In genomic region chr9:133822439-133823065, GRCh38 we compare ENCODE assay signal across 11 cellular contexts.
DNase-seq lines count a peak whose midpoint lies in the region; ATAC-seq, FAIRE-seq and TF ChIP-seq lines count a peak whose summit lies in the region.
"Had no signal": no experiment of that assay in that cellular context is flagged by ENCODE, and none has a peak within 500 bp of the region (broad histone marks: within the 10 kb centered on the region; RNA-seq: fewer than 3 reads in every experiment).

No MANE protein-coding gene starts in this region.

- WGBS in transverse colon (ENCODE audit: low coverage in 1 of 2), 2 donors: 88% methylated on average over 15 of the region's 15 CpGs; no CpG with 5 or more reads in 1 of the 2 donors

- peak; percentile 46 for ATAC-seq in HG02870 (IDR thresholded peaks at IDR 0.05; ENCODE audit: unreplicated experiment)
- ATAC-seq in stimulated activated memory B cell treated with anti-CD40 and anti-IgM and Interleukin-4, amounts not matched to agents 10 μg/mL and 1 μg/mL and 100 μg/mL, for 72 hours: peak; percentile 86
- no peak for ATAC-seq in GM21737 (IDR thresholded peaks at IDR 0.05; ENCODE audit: unreplicated experiment)

- DNase-seq in astrocyte (ENCODE audit: low read depth) (no peak), activated gamma-delta T cell (lab: John Stamatoyannopoulos, UW) (no peak), transverse colon (no peak)
- DNase-seq: activated CD4-positive, alpha-beta T cell treated with anti-CD3 and anti-CD28 coated beads for 48 hours; activated naive CD4-positive, alpha-beta T cell; cerebellar nuclear complex had no signal

- intact Hi-C loops in transverse colon (cut with DNase I; ENCODE audit: low total_unique reads): no loop called here

- H3K4me1 ChIP-seq in astrocyte (ENCODE audit: insufficient read depth, low read length) (no peaks in the 10 kb centered on the region), transverse colon (peaks cover 0 to 15% (median 3%) of the 10 kb centered on the region in 4 donors)

- peak overlapping the region; percentile 77 for H3K27ac Mint-ChIP-seq in astrocyte (ENCODE audit: unreplicated experiment)
- H3K27ac Mint-ChIP-seq in stimulated activated memory B cell treated with anti-CD40 and anti-IgM and Interleukin-4, amounts not matched to agents 10 μg/mL and 1 μg/mL and 100 μg/mL, for 72 hours: peak overlapping the region; percentile 95

- no peak for TF ChIP-seq EP300 in transverse colon (IDR thresholded peaks at IDR 0.05; ENCODE audit: low read depth)

- TF ChIP-seq POLR2A in GM18951 (IDR thresholded peaks at IDR 0.05; ENCODE audit: extremely low read depth, insufficient read depth, insufficient read length) (peak; percentile 12), transverse colon (IDR thresholded peaks at IDR 0.05) (no peak)

- H3K4me3 Mint-ChIP-seq in astrocyte (ENCODE audit: unreplicated experiment): no peak overlapping the region
- peak overlapping the region; percentile 75 for H3K4me3 Mint-ChIP-seq in stimulated activated memory B cell treated with anti-CD40 and anti-IgM and Interleukin-4, amounts not matched to agents 10 μg/mL and 1 μg/mL and 100 μg/mL, for 72 hours

- peaks cover 3% of the 10 kb centered on the region for H3K9me3 Mint-ChIP-seq in astrocyte (ENCODE audit: unreplicated experiment)
- no peaks in the 10 kb centered on the region for H3K9me3 Mint-ChIP-seq in stimulated activated memory B cell treated with anti-CD40 and anti-IgM and Interleukin-4, amounts not matched to agents 10 μg/mL and 1 μg/mL and 100 μg/mL, for 72 hours

- in situ Hi-C loops in GM18951 (cut with MboI; ENCODE audit: low sequenced_read_pairs, unreplicated experiment): no loop called here
- in situ Hi-C loops in transverse colon (cut with MboI; ENCODE audit: low pct_ligation_motif_present in 1 of 4, low pct_unique_long_range_greater_than_20kb in 1 of 4, low sequenced_read_pairs in 3 of 4): no loop called here

- peaks cover 57% of the 10 kb centered on the region for H4K20me1 ChIP-seq in astrocyte (ENCODE audit: insufficient read depth, low read length)

- H3K36me3 Mint-ChIP-seq in astrocyte (ENCODE audit: low read depth, unreplicated experiment): peaks cover 25% of the 10 kb centered on the region
- H3K36me3 Mint-ChIP-seq in stimulated activated memory B cell treated with anti-CD40 and anti-IgM and Interleukin-4, amounts not matched to agents 10 μg/mL and 1 μg/mL and 100 μg/mL, for 72 hours: peaks cover 27% of the 10 kb centered on the region

- no peak overlapping the region for H3K4me3 ChIP-seq in astrocyte (ENCODE audit: insufficient read depth, low read depth, low read length)
- H3K4me3 ChIP-seq in transverse colon: no peak overlapping the region

- H3K27ac ChIP-seq in astrocyte (ENCODE audit: low read depth, low read length) (no peak overlapping the region), transverse colon (no peak overlapping the region)

- H3K79me2 ChIP-seq in astrocyte (ENCODE audit: insufficient read depth, low read length): peaks cover 2% of the 10 kb centered on the region

- FAIRE-seq in astrocyte (lab: Jason Lieb, UNC): no peak
- FAIRE-seq: D721Med had no signal

- H3K27me3 ChIP-seq in astrocyte (ENCODE audit: insufficient read depth, low read length) (no peaks in the 10 kb centered on the region), transverse colon (no peaks in the 10 kb centered on the region)

- no peak overlapping the region for H2AFZ ChIP-seq in astrocyte (ENCODE audit: low read depth, low read length)

- H3K4me1 Mint-ChIP-seq in astrocyte (ENCODE audit: low read depth, unreplicated experiment): peaks cover 22% of the 10 kb centered on the region
- peaks cover 83% of the 10 kb centered on the region for H3K4me1 Mint-ChIP-seq in stimulated activated memory B cell treated with anti-CD40 and anti-IgM and Interleukin-4, amounts not matched to agents 10 μg/mL and 1 μg/mL and 100 μg/mL, for 72 hours

- no peak overlapping the region for H3K9ac ChIP-seq in astrocyte (ENCODE audit: low read length)

- H3K4me2 ChIP-seq in astrocyte (ENCODE audit: low read length): no peak overlapping the region

- H3K36me3 ChIP-seq in astrocyte (ENCODE audit: insufficient read depth, low read length) (peaks cover 2% of the 10 kb centered on the region), transverse colon (no peaks in the 10 kb centered on the region)

- no peaks in the 10 kb centered on the region for H3K27me3 Mint-ChIP-seq in astrocyte (ENCODE audit: low read depth, unreplicated experiment)
- no peaks in the 10 kb centered on the region for H3K27me3 Mint-ChIP-seq in stimulated activated memory B cell treated with anti-CD40 and anti-IgM and Interleukin-4, amounts not matched to agents 10 μg/mL and 1 μg/mL and 100 μg/mL, for 72 hours

- TF ChIP-seq CTCF in astrocyte (IDR thresholded peaks at IDR 0.05; ENCODE audit: insufficient read depth, low read depth, low read length): no peak
- TF ChIP-seq CTCF in transverse colon (IDR thresholded peaks at IDR 0.05): no peak

- H3K9me3 ChIP-seq in astrocyte (ENCODE audit: insufficient read depth, low read depth, low read length): no peaks in the 10 kb centered on the region
- H3K9me3 ChIP-seq in transverse colon: no peaks in the 10 kb centered on the region
